In genomic region chr11:127943763-127944162, GRCh38 we compare ENCODE assay signal across 29 cellular contexts.
DNase-seq lines count a peak whose midpoint lies in the region; ATAC-seq and TF ChIP-seq lines count a peak whose summit lies in the region.
"Had no signal": no experiment of that assay in that cellular context is flagged by ENCODE, and none has a peak within 500 bp of the region (broad histone marks: within the 10 kb centered on the region; RNA-seq: fewer than 3 reads in every experiment).

No MANE protein-coding gene starts in this region.

- H3K4me1 Mint-ChIP-seq in activated CD4-positive, alpha-beta T cell treated with anti-CD3 and anti-CD28 coated beads for 36 hours = peaks cover 15% of the 10 kb centered on the region
- H3K4me1 Mint-ChIP-seq: GM23338 had no signal

- H3K36me3 ChIP-seq in mammary epithelial cell (ENCODE audit: insufficient read depth, low read length) = no peaks in the 10 kb centered on the region
- H3K36me3 ChIP-seq: brain microvascular endothelial cell, gastroesophageal sphincter, lower lobe of right lung, prostate gland, SJSA1 had no signal

- WGBS in mammary epithelial cell (ENCODE audit: low coverage, missing lambda C conversion rate) = 13% methylated on average over 4 of the region's 4 CpGs

- H3K79me2 ChIP-seq in mammary epithelial cell (ENCODE audit: insufficient read depth, low read length) = no peaks in the 10 kb centered on the region

- no peaks in the 10 kb centered on the region for H3K9me3 ChIP-seq in mammary epithelial cell (replicated peaks; ENCODE audit: insufficient read depth, low read length)
- H3K9me3 ChIP-seq: gastroesophageal sphincter, lower lobe of right lung, prostate gland, SJSA1, testis had no signal

- in situ Hi-C loops in mammary epithelial cell (cut with MboI; ENCODE audit: low sequenced_read_pairs in 2 of 2) = no loop called here

- no peak overlapping the region for H3K4me3 Mint-ChIP-seq in activated CD4-positive, alpha-beta T cell treated with anti-CD3 and anti-CD28 coated beads for 36 hours
- H3K4me3 Mint-ChIP-seq: activated CD4-positive, alpha-beta T cell treated with anti-CD3 and anti-CD28 coated beads, Interleukin-2, amount 10 ng/mL, durations not matched to agents 24 days and 14 days; CD4-positive, alpha-beta T cell; GM23338; naive thymus-derived CD4-positive, alpha-beta T cell had no signal

- CTCF ChIA-PET in activated CD4-positive, alpha-beta T cell treated with anti-CD3 and anti-CD28 coated beads for 36 hours (lab: Charles Lee) = no interaction called here
- CTCF ChIA-PET in mammary epithelial cell (lab: Charles Lee; ENCODE audit: low non-redundant PET) = no interaction called here

- TF ChIP-seq CTCF in mammary epithelial cell (conservative IDR thresholded peaks at IDR 0.05 in 1 of 2, IDR thresholded peaks at IDR 0.05 in 1 of 2; ENCODE audit: extremely low read depth in 1 of 2, insufficient read depth in 1 of 2, low read depth in 1 of 2, low read length in 2 of 2) = no peak

- peak; percentile 27 for DNase-seq in activated CD4-positive, alpha-beta T cell treated with anti-CD3 and anti-CD28 coated beads for 36 hours
- DNase-seq in activated CD4-positive, alpha-beta T cell treated with anti-CD3 and anti-CD28 coated beads for 4 hours = no peak
- peak; percentile 17 for DNase-seq in stimulated activated CD4-positive, alpha-beta T cell treated with anti-CD3 and anti-CD28 coated beads, Interleukin-15, amount 100 ng/mL, for 24 hours
- no peak for DNase-seq in stimulated activated CD4-positive, alpha-beta T cell treated with anti-CD3 and anti-CD28 coated beads, Interleukin-2, amount 100 ng/mL, for 24 hours
- peak; percentile 82 for DNase-seq in mammary epithelial cell
- no peak for DNase-seq in stimulated activated naive CD8-positive, alpha-beta T cell treated with anti-CD3 and anti-CD28 coated beads, Interleukin-15, Interleukin-2, amounts not matched to agents 100 U/mL and 50 U/mL, for 24 hours
- no peak for DNase-seq in EL
- DNase-seq in SHP77 (lab: John Stamatoyannopoulos, UW) = no peak
- DNase-seq: activated CD4-positive, alpha-beta T cell treated with anti-CD3 and anti-CD28 coated beads, Interleukin-2, amount 10 ng/mL, durations not matched to agents 24 days and 14 days; brain microvascular endothelial cell; CD4-positive, alpha-beta T cell; DND-41; dorsolateral prefrontal cortex; hippocampal formation; lower lobe of right lung; naive thymus-derived CD4-positive, alpha-beta T cell; NCI-H1048; NCI-H1694; NCI-H510A; stimulated activated naive CD4-positive, alpha-beta T cell treated with Interleukin-2 at 50 U/mL for 16 hours; T1000; testis had no signal

- peak overlapping the region; percentile 27 for H3K27ac ChIP-seq in mammary epithelial cell (ENCODE audit: insufficient read depth, low read depth, low read length)
- H3K27ac ChIP-seq: 22Rv1, brain microvascular endothelial cell, dorsolateral prefrontal cortex, gastroesophageal sphincter, lower lobe of right lung, prostate gland, SJSA1, testis, VCaP had no signal

- dilution Hi-C loops in mammary epithelial cell (cut with HindIII; ENCODE audit: low sequenced_read_pairs) = no loop called here

- H3K4me3 ChIP-seq in mammary epithelial cell (replicated peaks in 1 of 3; ENCODE audit: insufficient read depth in 1 of 3, low read depth in 2 of 3, low read length in 3 of 3) = no peak overlapping the region
- H3K4me3 ChIP-seq: dorsolateral prefrontal cortex, gastroesophageal sphincter, GM23338, lower lobe of right lung, prostate gland, SJSA1, testis had no signal

- no peaks in the 10 kb centered on the region for H3K27me3 ChIP-seq in mammary epithelial cell (ENCODE audit: insufficient read depth, low read length)
- H3K27me3 ChIP-seq: brain microvascular endothelial cell, dorsolateral prefrontal cortex, gastroesophageal sphincter, SJSA1, testis had no signal

- H3K27ac Mint-ChIP-seq in activated CD4-positive, alpha-beta T cell treated with anti-CD3 and anti-CD28 coated beads for 36 hours = no peak overlapping the region
- H3K27ac Mint-ChIP-seq: activated CD4-positive, alpha-beta T cell treated with anti-CD3 and anti-CD28 coated beads, Interleukin-2, amount 10 ng/mL, durations not matched to agents 24 days and 14 days; CD4-positive, alpha-beta T cell; GM23338; naive thymus-derived CD4-positive, alpha-beta T cell had no signal

- H3K36me3 Mint-ChIP-seq in activated CD4-positive, alpha-beta T cell treated with anti-CD3 and anti-CD28 coated beads for 36 hours (ENCODE audit: low read depth) = no peaks in the 10 kb centered on the region

- H3K9ac ChIP-seq in mammary epithelial cell (ENCODE audit: insufficient read depth, low read length) = no peak overlapping the region

- intact Hi-C loops in activated CD4-positive, alpha-beta T cell treated with anti-CD3 and anti-CD28 coated beads for 36 hours (cut with DNase I, micrococcal nuclease) = loop anchor here in 1 of 2 experiments (1.0 kb wide), 1 partner anchor 24 kb away; no protein-coding TSS in a partner anchor
- intact Hi-C loops in mammary epithelial cell (cut with micrococcal nuclease) = no loop called here

- peak overlapping the region; percentile 16 for H3K4me2 ChIP-seq in mammary epithelial cell (ENCODE audit: insufficient read depth, low read depth, low read length)
- H3K4me2 ChIP-seq: GM23338 had no signal

- H2AFZ ChIP-seq in mammary epithelial cell (ENCODE audit: low read depth, low read length) = peak overlapping the region; percentile 62
- H2AFZ ChIP-seq: GM23338 had no signal

- no peaks in the 10 kb centered on the region for H4K20me1 ChIP-seq in mammary epithelial cell (ENCODE audit: insufficient read depth, low read length)

- POLR2A ChIA-PET in activated CD4-positive, alpha-beta T cell treated with anti-CD3 and anti-CD28 coated beads for 36 hours (lab: Charles Lee) = no interaction called here

- H3K4me1 ChIP-seq in mammary epithelial cell (ENCODE audit: insufficient read depth, low read length) = peaks cover 21% of the 10 kb centered on the region
- H3K4me1 ChIP-seq: gastroesophageal sphincter, lower lobe of right lung, prostate gland, SJSA1, testis had no signal

- H3K27me3 Mint-ChIP-seq in activated CD4-positive, alpha-beta T cell treated with anti-CD3 and anti-CD28 coated beads for 36 hours = peaks cover 30% of the 10 kb centered on the region

- BruUV-seq in mammary epithelial cell (replicated peaks; lab: Mats Ljungman, UMichigan) = no TSS peak

- peak; percentile 88 for ATAC-seq in activated CD4-positive, alpha-beta T cell treated with anti-CD3 and anti-CD28 coated beads for 36 hours
- peak; percentile 36 for ATAC-seq in stimulated activated naive CD8-positive, alpha-beta T cell treated with anti-CD3 and anti-CD28 coated beads, Interleukin-15, Interleukin-2, amounts not matched to agents 100 U/mL and 50 U/mL, for 24 hours
- ATAC-seq: gastroesophageal sphincter; GM23338; lower lobe of right lung; naive thymus-derived CD4-positive, alpha-beta T cell; sciatic nerve had no signal

- H3K9me3 Mint-ChIP-seq in activated CD4-positive, alpha-beta T cell treated with anti-CD3 and anti-CD28 coated beads for 36 hours (ENCODE audit: low read depth) = no peaks in the 10 kb centered on the region
- H3K9me3 Mint-ChIP-seq: CD4-positive, alpha-beta T cell; GM23338 had no signal

Comparison
In these comparisons a context has a peak if more than half of its experiments do, and no peak if none do; other contexts are left out.
1. DNase-seq: peak in activated CD4-positive, alpha-beta T cell treated with anti-CD3 and anti-CD28 coated beads for 36 hours (single experiment), stimulated activated CD4-positive, alpha-beta T cell treated with anti-CD3 and anti-CD28 coated beads, Interleukin-15, amount 100 ng/mL, for 24 hours (single experiment) and mammary epithelial cell (single experiment); none in activated CD4-positive, alpha-beta T cell treated with anti-CD3 and anti-CD28 coated beads for 4 hours (0 of 2), stimulated activated CD4-positive, alpha-beta T cell treated with anti-CD3 and anti-CD28 coated beads, Interleukin-2, amount 100 ng/mL, for 24 hours (0 of 2), stimulated activated naive CD8-positive, alpha-beta T cell treated with anti-CD3 and anti-CD28 coated beads, Interleukin-15, Interleukin-2, amounts not matched to agents 100 U/mL and 50 U/mL, for 24 hours (single experiment), EL (single experiment) and SHP77 (0 of 2).